ENCODE assay signal across 8 cellular contexts in genomic region chr4:15231265-15232091, GRCh38.
A peak's percentile ranks its signal among the peaks of the same experiment; 100 is the strongest.
DNase-seq lines count a peak whose midpoint lies in the region; ATAC-seq and TF ChIP-seq lines count a peak whose summit lies in the region.

No MANE protein-coding gene starts in this region.

- H3K27me3 ChIP-seq in lower lobe of right lung (ENCODE audit: low read depth), result no peaks in the 10 kb centered on the region

- H3K4me1 ChIP-seq in lower lobe of right lung, result peaks cover 27% of the 10 kb centered on the region

- ATAC-seq in GM18870 (IDR thresholded peaks at IDR 0.05; ENCODE audit: unreplicated experiment) (peak; percentile 81), HG03108 (IDR thresholded peaks at IDR 0.05; ENCODE audit: unreplicated experiment) (peak; percentile 68), lower lobe of right lung (peak; percentile 88 to 89)

- H3K4me3 ChIP-seq in lower lobe of right lung, result no peak overlapping the region

- no peaks in the 10 kb centered on the region for H3K9me3 ChIP-seq in lower lobe of right lung

- no peak overlapping the region for H3K27ac ChIP-seq in lower lobe of right lung

- TF ChIP-seq CTCF in lower lobe of right lung (IDR thresholded peaks at IDR 0.05), result peak; percentile 71

- DNase-seq in AG20443 (ENCODE audit: low spot score), result peak; percentile 78
- peak; percentile 58 for DNase-seq in NCI-H524 treated with DMSO at 0.1 percent for 48 hours (lab: John Stamatoyannopoulos, UW)
- peak; percentile 67 for DNase-seq in activated CD4-positive, alpha-beta T cell treated with anti-CD3 and anti-CD28 coated beads, Interleukin-2, amount 50 U/mL, for 1 hour
- DNase-seq in dermis microvascular lymphatic vessel endothelial cell (ENCODE audit: low read depth in 2 of 2), result peak; percentile 43 to 72
- DNase-seq in lower lobe of right lung, result peak; percentile 54
- peak; percentile 29 for DNase-seq in stimulated activated CD8-positive, alpha-beta memory T cell treated with anti-CD3 and anti-CD28 coated beads, Interleukin-12 subunit alpha, Interleukin-12 subunit beta, amount 100 ng/mL, for 4 hours (ENCODE audit: low read depth)

- intact Hi-C loops in lower lobe of right lung (cut with DNase I), result loop anchor here (5.0 kb wide), 1 partner anchor 226 kb away; no protein-coding TSS in a partner anchor

- H3K36me3 ChIP-seq in lower lobe of right lung, result no peaks in the 10 kb centered on the region
